13 cellular contexts compared by ENCODE assay signal in the genomic region with DNA sequence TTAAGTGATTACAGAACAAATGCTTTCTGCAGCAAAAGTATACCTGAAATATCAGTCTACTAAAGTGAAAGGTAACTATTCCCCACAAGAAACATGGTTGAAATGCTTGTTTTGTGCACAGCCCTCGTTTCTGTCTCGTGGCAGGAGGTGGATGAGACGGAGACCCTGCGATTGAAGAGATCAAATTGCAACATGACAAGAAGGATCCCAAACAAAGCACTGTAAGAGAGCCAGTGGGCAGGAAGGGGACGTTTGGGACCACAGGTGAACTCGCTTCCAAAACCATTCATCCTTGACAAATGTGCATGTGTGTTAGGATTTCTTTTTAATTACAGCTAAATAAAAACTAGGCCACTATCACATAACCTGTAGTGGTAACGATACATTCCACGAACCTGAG.
DNase-seq lines count a peak whose midpoint lies in the region; ATAC-seq and TF ChIP-seq lines count a peak whose summit lies in the region.
"Had no signal": no experiment of that assay in that cellular context is flagged by ENCODE, and none has a peak within 500 bp of the region (broad histone marks: within the 10 kb centered on the region; RNA-seq: fewer than 3 reads in every experiment).

No MANE protein-coding gene starts in this region.

- H3K4me1 ChIP-seq in HUES48 (ENCODE audit: control insufficient read depth, insufficient read depth, low read length), result peaks cover 23% of the 10 kb centered on the region

- H3K9me3 Mint-ChIP-seq in CD4-positive, alpha-beta T cell, result no peaks in the 10 kb centered on the region
- H3K9me3 Mint-ChIP-seq in central memory CD8-positive, alpha-beta T cell, result peaks cover 5% of the 10 kb centered on the region
- H3K9me3 Mint-ChIP-seq in neural crest cell, result peaks cover 3% of the 10 kb centered on the region

- peaks cover 9% of the 10 kb centered on the region for H3K4me1 Mint-ChIP-seq in CD4-positive, alpha-beta T cell (ENCODE audit: low read depth)
- no peaks in the 10 kb centered on the region for H3K4me1 Mint-ChIP-seq in central memory CD8-positive, alpha-beta T cell
- peaks cover 25% of the 10 kb centered on the region for H3K4me1 Mint-ChIP-seq in neural crest cell
- H3K4me1 Mint-ChIP-seq: B cell had no signal

- no peak for TF ChIP-seq POLR2A in lower leg skin (IDR thresholded peaks at IDR 0.05)

- peaks cover 6% of the 10 kb centered on the region for H3K9me3 ChIP-seq in CD4-positive, alpha-beta T cell (ENCODE audit: control insufficient read depth, low read length)
- H3K9me3 ChIP-seq in HUES48 (ENCODE audit: control insufficient read depth, insufficient read depth, low read length), result peaks cover 7% of the 10 kb centered on the region; the same call in 1 of the 2 replicates

- H3K4me3 Mint-ChIP-seq in CD4-positive, alpha-beta T cell, result no peak overlapping the region
- H3K4me3 Mint-ChIP-seq in central memory CD8-positive, alpha-beta T cell, result no peak overlapping the region
- no peak overlapping the region for H3K4me3 Mint-ChIP-seq in neural crest cell
- H3K4me3 Mint-ChIP-seq: B cell had no signal

- H3K27ac Mint-ChIP-seq in CD4-positive, alpha-beta T cell, result peak overlapping the region; percentile 22
- peak overlapping the region; percentile 20 for H3K27ac Mint-ChIP-seq in central memory CD8-positive, alpha-beta T cell (ENCODE audit: low read depth)
- peak overlapping the region; percentile 6 for H3K27ac Mint-ChIP-seq in neural crest cell (ENCODE audit: unreplicated experiment)
- H3K27ac Mint-ChIP-seq: B cell had no signal

- DNase-seq in CD4-positive, alpha-beta T cell, result no peak
- no peak for DNase-seq in central memory CD8-positive, alpha-beta T cell (ENCODE audit: low spot score in 2 of 2)
- DNase-seq in neural crest cell (ENCODE audit: low read depth, low spot score) (no peak), lower leg skin (ENCODE audit: low spot score in 2 of 2) (no peak)
- DNase-seq: ACHN, Kasumi-1, NCI-H187 treated with DMSO at 0.1 percent for 48 hours, NCI-H774, SHP77 treated with DMSO at 0.1 percent for 48 hours had no signal

- TF ChIP-seq CTCF in CD4-positive, alpha-beta T cell (IDR thresholded peaks at IDR 0.05), result no peak
- no peak for TF ChIP-seq CTCF in neural crest cell (conservative IDR thresholded peaks at IDR 0.05)
- TF ChIP-seq CTCF in lower leg skin (IDR thresholded peaks at IDR 0.05), result no peak

- 72% methylated on average over 8 of the region's 8 CpGs for WGBS in lower leg skin, 2 donors

- intact Hi-C loops in CD4-positive, alpha-beta T cell (cut with DNase I, micrococcal nuclease), result no loop called here
- intact Hi-C loops in lower leg skin (cut with DNase I; ENCODE audit: low total_unique reads), result no loop called here

- no peaks in the 10 kb centered on the region for H3K36me3 ChIP-seq in HUES48 (ENCODE audit: control insufficient read depth, insufficient read depth, low read length)

- H3K27me3 ChIP-seq in CD4-positive, alpha-beta T cell (ENCODE audit: control insufficient read depth, insufficient read depth, low read length), result no peaks in the 10 kb centered on the region
- no peaks in the 10 kb centered on the region for H3K27me3 ChIP-seq in HUES48 (ENCODE audit: control insufficient read depth, insufficient read depth, low read length)

- H3K36me3 Mint-ChIP-seq in CD4-positive, alpha-beta T cell (ENCODE audit: low read depth), result peaks cover 16% of the 10 kb centered on the region
- peaks cover 14% of the 10 kb centered on the region for H3K36me3 Mint-ChIP-seq in central memory CD8-positive, alpha-beta T cell (ENCODE audit: insufficient read depth)
- peaks cover 8% of the 10 kb centered on the region for H3K36me3 Mint-ChIP-seq in neural crest cell (ENCODE audit: low read depth)

- H3K4me3 ChIP-seq in HUES48 (ENCODE audit: low read depth, low read length) (no peak overlapping the region), lower leg skin (ENCODE audit: low read depth, poor library complexity, severe bottlenecking) (no peak overlapping the region)

- H3K9ac ChIP-seq in HUES48 (ENCODE audit: low read depth, low read length), result no peak overlapping the region

- POLR2A ChIA-PET in CD4-positive, alpha-beta T cell (lab: Charles Lee), result no interaction called here

- CTCF ChIA-PET in CD4-positive, alpha-beta T cell (lab: Charles Lee), result no interaction called here

- no peak overlapping the region for H3K27ac ChIP-seq in CD4-positive, alpha-beta T cell (ENCODE audit: low read depth, low read length)
- peak overlapping the region; percentile 55 for H3K27ac ChIP-seq in HUES48 (ENCODE audit: low read depth, low read length)

- H3K27me3 Mint-ChIP-seq in CD4-positive, alpha-beta T cell, result no peaks in the 10 kb centered on the region
- no peaks in the 10 kb centered on the region for H3K27me3 Mint-ChIP-seq in central memory CD8-positive, alpha-beta T cell
- no peaks in the 10 kb centered on the region for H3K27me3 Mint-ChIP-seq in neural crest cell (ENCODE audit: low read depth)
- H3K27me3 Mint-ChIP-seq: B cell had no signal

- no peak for ATAC-seq in CD4-positive, alpha-beta T cell (ENCODE audit: poor library complexity)
- no peak for ATAC-seq in central memory CD8-positive, alpha-beta T cell (replicated peaks; ENCODE audit: extremely low read depth, poor library complexity, severe bottlenecking)
- ATAC-seq in HG03025 (IDR thresholded peaks at IDR 0.05; ENCODE audit: low FRiP score, unreplicated experiment), result no peak
- ATAC-seq in HG03135 (IDR thresholded peaks at IDR 0.05; ENCODE audit: unreplicated experiment), result no peak
